Comparison of ENCODE assay signal across 9 cellular contexts in the genomic region with DNA sequence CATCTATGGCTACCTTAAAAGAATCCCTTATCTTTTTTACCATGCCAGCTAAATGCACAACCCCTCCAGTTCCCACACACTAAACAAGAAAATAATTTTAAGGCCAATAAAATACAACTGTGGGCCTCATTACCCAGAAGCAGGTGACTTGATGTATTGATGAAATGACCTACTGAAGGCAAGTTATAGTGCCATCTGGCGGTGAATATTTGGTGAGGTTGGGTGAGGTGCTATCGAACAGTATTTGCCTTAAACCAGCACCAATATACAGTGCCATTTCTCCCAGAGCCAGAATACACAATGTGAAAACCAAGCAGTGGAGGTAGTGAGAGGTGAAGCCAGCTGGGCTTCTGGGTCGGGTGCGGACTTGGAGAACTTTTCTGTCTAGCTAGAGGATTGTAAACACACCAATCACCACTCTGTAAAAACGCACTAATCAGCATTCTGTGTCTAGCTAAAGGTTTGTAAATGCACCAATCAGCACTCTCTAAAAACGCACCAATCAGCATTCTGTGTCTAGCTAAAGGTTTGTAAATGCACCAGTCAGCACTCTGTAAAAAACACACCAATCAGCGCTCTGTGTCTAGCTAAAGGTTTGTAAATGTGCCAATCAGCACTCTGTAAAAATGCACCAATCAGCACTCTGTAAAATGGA. TPM values are rescaled to one million over a fixed set of nuclear protein-coding genes. Genes with fewer than 3 reads are reported as not detected.
DNase-seq lines count a peak whose midpoint lies in the region; ATAC-seq and TF ChIP-seq lines count a peak whose summit lies in the region.
"Not testable (repeated sequence)": the region's sequence is repeated elsewhere in the genome, so short reads cannot be mapped to it uniquely, and the experiment has no call there.
"Had no signal": no experiment of that assay in that cellular context is flagged by ENCODE, and none has a peak within 500 bp of the region (broad histone marks: within the 10 kb centered on the region; RNA-seq: fewer than 3 reads in every experiment).

No MANE protein-coding gene starts in this region.

- POLR2A ChIA-PET in CD8-positive, alpha-beta T cell (lab: Charles Lee): interaction anchor here (1.3 kb wide), 1 partner anchor 28 kb away, joined by 5 read pairs; no protein-coding TSS in a partner anchor

- in situ Hi-C loops in astrocyte of the spinal cord (cut with HindIII; ENCODE audit: low sequenced_read_pairs): not testable (repeated sequence)

- not testable (repeated sequence) for TF ChIP-seq CTCF in CD8-positive, alpha-beta T cell (IDR thresholded peaks at IDR 0.05)
- TF ChIP-seq CTCF in astrocyte of the spinal cord (IDR thresholded peaks at IDR 0.05; ENCODE audit: low read depth, low read length) (peak; percentile 44), testis (IDR thresholded peaks at IDR 0.05) (peak in 2 of 3 experiments; percentile 32 to 43)

- not testable (repeated sequence) for H3K36me3 Mint-ChIP-seq in CD8-positive, alpha-beta T cell; T-helper 17 cell (ENCODE audit: low read depth)

- peaks cover 11% of the 10 kb centered on the region for H3K9me3 Mint-ChIP-seq in CD8-positive, alpha-beta T cell

- peaks cover 19% of the 10 kb centered on the region for H3K4me1 ChIP-seq in CD8-positive, alpha-beta T cell (ENCODE audit: insufficient read depth, low read length)
- H3K4me1 ChIP-seq in testis: not testable (repeated sequence)

- peaks cover 15% of the 10 kb centered on the region for H3K4me1 Mint-ChIP-seq in CD8-positive, alpha-beta T cell (ENCODE audit: low read depth)
- H3K4me1 Mint-ChIP-seq in T-helper 17 cell: not testable (repeated sequence)

- WGBS in testis, 2 donors: 40 to 49% methylated on average over 5 to 7 of the region's 7 CpGs

- not testable (repeated sequence) for H3K27me3 Mint-ChIP-seq in CD8-positive, alpha-beta T cell (ENCODE audit: low read depth); T-helper 17 cell

- intact Hi-C loops in CD8-positive, alpha-beta T cell (cut with DNase I, micrococcal nuclease); testis (cut with DNase I; ENCODE audit: low total_unique reads): not testable (repeated sequence)

- H3K36me3 ChIP-seq in CD8-positive, alpha-beta T cell (ENCODE audit: insufficient read depth, low read length); testis (ENCODE audit: low read depth, missing control alignments): not testable (repeated sequence)

- peak overlapping the region; percentile 30 for H3K4me3 Mint-ChIP-seq in CD8-positive, alpha-beta T cell
- H3K4me3 Mint-ChIP-seq in T-helper 17 cell: not testable (repeated sequence)

- not testable (repeated sequence) for ATAC-seq in CD8-positive, alpha-beta T cell
- ATAC-seq in T-helper 17 cell: peak; percentile 50

- H3K9me3 ChIP-seq in CD8-positive, alpha-beta T cell (ENCODE audit: low read length); T-helper 17 cell (ENCODE audit: control insufficient read depth, low read length, poor library complexity, severe bottlenecking); testis: not testable (repeated sequence)

- H3K4me3 ChIP-seq in CD8-positive, alpha-beta T cell (ENCODE audit: low read depth, low read length); astrocyte of the spinal cord (ENCODE audit: low read depth, low read length); testis: not testable (repeated sequence)

- CTCF ChIA-PET in CD8-positive, alpha-beta T cell (lab: Charles Lee): interaction anchor here (0.6 to 1.6 kb wide), 2 partner anchors 28 to 33 kb away, joined by 3 to 4 read pairs; no protein-coding TSS in a partner anchor

- TF ChIP-seq POLR2A in testis (IDR thresholded peaks at IDR 0.05): not testable (repeated sequence)

- not testable (repeated sequence) for H3K27me3 ChIP-seq in CD8-positive, alpha-beta T cell (ENCODE audit: insufficient read depth, low read length); testis

- H3K27ac ChIP-seq in CD8-positive, alpha-beta T cell (ENCODE audit: low read depth, low read length); testis: not testable (repeated sequence)

- DNase-seq in CD8-positive, alpha-beta T cell; T-helper 17 cell; astrocyte of the spinal cord (ENCODE audit: low read depth, low spot score): not testable (repeated sequence)
- DNase-seq in HCEC 1CT: peak; percentile 10
- DNase-seq in NCI-H460 (ENCODE audit: extremely low read depth, low read depth): peak; percentile 32
- DNase-seq in fibroblast of peridontal ligament (ENCODE audit: extremely low read depth): peak; percentile 27
- peak; percentile 42 to 65 for DNase-seq in lung microvascular endothelial cell (ENCODE audit: low read depth in 2 of 2)
- peak; percentile 40 for DNase-seq in testis

- not testable (repeated sequence) for H3K27ac Mint-ChIP-seq in CD8-positive, alpha-beta T cell; T-helper 17 cell

RNA-seq across cellular contexts. Expression of a gene that starts 17.1 kb away (rescaled TPM):
- total RNA-seq in CD8-positive, alpha-beta T cell: 1 to 10 TPM; 3.8 to 4.0 TPM
- 3.5 and 4.7 TPM in 2 replicates for total RNA-seq in NCI-H460 (2014; rRNA removed; shearing (Covaris generic))
- polyA plus RNA-seq in NCI-H460 (2014; cell fraction: nucleus; rRNA removed): 21.9 and 22.7 TPM in 2 replicates
- total RNA-seq in T-helper 17 cell (1 to 10 TPM; 4.3 to 6.4 TPM), lung microvascular endothelial cell (3.9 and 7.7 TPM in 2 replicates), testis (100 to 1,000 TPM in 1 of 2 donors, 10 to 100 TPM in 1; 37.8 to 106 TPM)
- polyA plus RNA-seq in testis (ENCODE audit: insufficient read depth, low read depth, low replicate concordance): 19.8 TPM

RNA-seq across cellular contexts. Expression of a gene that starts 29.4 kb away (rescaled TPM):
- total RNA-seq in CD8-positive, alpha-beta T cell: not detected
- not detected in 2 replicates for total RNA-seq in NCI-H460 (2014; rRNA removed; shearing (Covaris generic))
- polyA plus RNA-seq in NCI-H460 (2014; cell fraction: nucleus; rRNA removed): not detected in 2 replicates
- total RNA-seq in T-helper 17 cell (1 to 10 TPM in 1 of 2 donors, under 1 TPM in 1; 0.86 to 3.3 TPM), lung microvascular endothelial cell (not detected in 2 replicates), testis (1 to 10 TPM; 3.7 to 5.7 TPM)
- 1.5 TPM for polyA plus RNA-seq in testis (ENCODE audit: insufficient read depth, low read depth, low replicate concordance)
- total RNA-seq: H7 had no signal

RNA-seq across cellular contexts. Expression of a gene that starts 45.8 kb away (rescaled TPM):
- total RNA-seq in CD8-positive, alpha-beta T cell: not detected
- not detected in 2 replicates for total RNA-seq in NCI-H460 (2014; rRNA removed; shearing (Covaris generic))
- not detected in 2 replicates for polyA plus RNA-seq in NCI-H460 (2014; cell fraction: nucleus; rRNA removed)
- total RNA-seq in T-helper 17 cell (under 1 TPM in 1 of 2 donors, not detected in 1; 0.37 TPM), lung microvascular endothelial cell (not detected in 2 replicates), testis (not detected)
- polyA plus RNA-seq in testis (ENCODE audit: insufficient read depth, low read depth, low replicate concordance): not detected
- total RNA-seq: H7 had no signal

RNA-seq across cellular contexts. Expression of a gene that starts 47.8 kb away (rescaled TPM):
- total RNA-seq in CD8-positive, alpha-beta T cell: not detected
- total RNA-seq in NCI-H460 (2014; rRNA removed; shearing (Covaris generic)): not detected in 2 replicates
- not detected in 2 replicates for polyA plus RNA-seq in NCI-H460 (2014; cell fraction: nucleus; rRNA removed)
- total RNA-seq in T-helper 17 cell (not detected), lung microvascular endothelial cell (0.20 and 0.22 TPM in 2 replicates), testis (1 to 10 TPM in 1 of 2 donors, under 1 TPM in 1; 0.99 to 2.1 TPM)
- polyA plus RNA-seq in testis (ENCODE audit: insufficient read depth, low read depth, low replicate concordance): 0.44 TPM
- total RNA-seq: H7 had no signal
